Comparison of ENCODE assay signal across 15 cellular contexts in the genomic region with DNA sequence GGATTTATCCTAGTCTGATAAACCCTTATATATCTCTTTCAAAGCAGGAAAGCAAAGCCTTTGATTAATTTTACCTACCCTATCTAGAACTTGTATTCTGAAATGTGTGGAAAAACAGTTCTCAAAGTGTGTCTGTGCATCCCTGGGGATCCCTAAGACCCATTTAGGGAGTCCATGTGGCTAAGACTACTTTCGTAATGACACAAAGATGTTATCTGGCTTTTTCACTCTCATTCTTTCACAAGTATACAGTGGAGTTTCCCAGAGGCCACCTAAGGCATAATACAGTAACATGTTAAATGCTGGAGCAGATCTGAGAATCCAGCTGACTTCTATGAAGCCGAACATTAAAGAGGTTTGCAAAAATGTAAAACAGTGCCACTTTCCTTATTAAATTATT. TPM values are rescaled to one million over a fixed set of nuclear protein-coding genes. Genes with fewer than 3 reads are reported as not detected.
"Had no signal": no experiment of that assay in that cellular context is flagged by ENCODE, and none has a peak within 500 bp of the region (broad histone marks: within the 10 kb centered on the region; RNA-seq: fewer than 3 reads in every experiment).

No MANE protein-coding gene starts in this region.

- ATAC-seq: foreskin keratinocyte, left lung, pancreas, sciatic nerve had no signal

- H3K27me3 Mint-ChIP-seq: activated T-cell treated with anti-CD3 and anti-CD28 coated beads, Interleukin-2, amount 50 U/mL, for 24 hours had no signal

- H3K9me3 Mint-ChIP-seq: endodermal cell had no signal

- H3K27ac Mint-ChIP-seq: activated T-cell treated with anti-CD3 and anti-CD28 coated beads, Interleukin-2, amount 50 U/mL, for 24 hours; endodermal cell; naive B cell had no signal

- H3K4me3 Mint-ChIP-seq: activated T-cell treated with anti-CD3 and anti-CD28 coated beads, Interleukin-2, amount 50 U/mL, for 24 hours; endodermal cell; naive B cell had no signal

- H3K4me3 ChIP-seq: left lung, pancreas, thyroid gland had no signal

- DNase-seq: activated CD4-positive, alpha-beta T cell treated with anti-CD3 and anti-CD28 coated beads, Interleukin-2, amount 50 U/mL, for 4 hours; activated gamma-delta T cell treated with Interleukin-2 at 50 U/mL for 16 hours; activated T-cell treated with anti-CD3 and anti-CD28 coated beads, Interleukin-2, amount 50 U/mL, for 24 hours; endodermal cell; foreskin keratinocyte; glutamatergic neuron; hypothalamus; kidney; left lung; mammary epithelial cell; naive B cell; pancreas; thyroid gland had no signal

RNA-seq across cellular contexts. Expression of gene TNFSF15, which starts 54.3 kb away (rescaled TPM):
- total RNA-seq: bronchial epithelial cell, endodermal cell had no signal
